In the genomic region with DNA sequence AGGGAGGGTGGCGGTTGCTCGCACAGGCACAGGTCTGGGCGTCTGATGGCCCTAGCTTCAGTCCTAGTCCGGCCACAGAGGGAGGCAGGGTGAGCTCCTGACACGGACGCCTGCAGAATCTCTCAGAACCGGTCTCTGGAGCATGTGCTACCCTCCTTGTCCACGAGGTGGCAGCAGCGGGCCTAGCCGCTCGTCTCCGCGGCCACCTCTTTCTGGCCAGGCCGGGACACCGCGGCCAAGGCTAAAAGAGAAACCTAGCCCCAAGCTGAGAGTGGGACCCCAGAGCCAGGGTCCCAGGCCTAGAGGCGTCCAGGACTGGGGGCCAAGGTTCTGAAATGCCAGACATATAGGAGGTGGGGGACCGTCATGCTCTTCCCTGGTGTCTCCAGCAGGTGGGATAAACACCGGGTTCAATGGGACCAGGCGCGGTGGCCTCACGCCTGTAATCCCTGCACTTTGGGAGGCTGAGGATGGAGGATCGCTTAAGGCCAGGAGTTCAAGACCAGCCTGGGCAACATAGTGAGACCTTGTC, we compare ENCODE assay signal across 1 cellular context.
TF ChIP-seq lines count a peak whose summit lies in the region.

No MANE protein-coding gene starts in this region.

TF ChIP-seq in K562, 482 proteins besides CTCF, POLR2A, EP300 and RAD21 (continued from another document and continues in another):
- TF ChIP-seq, protein P1, sequence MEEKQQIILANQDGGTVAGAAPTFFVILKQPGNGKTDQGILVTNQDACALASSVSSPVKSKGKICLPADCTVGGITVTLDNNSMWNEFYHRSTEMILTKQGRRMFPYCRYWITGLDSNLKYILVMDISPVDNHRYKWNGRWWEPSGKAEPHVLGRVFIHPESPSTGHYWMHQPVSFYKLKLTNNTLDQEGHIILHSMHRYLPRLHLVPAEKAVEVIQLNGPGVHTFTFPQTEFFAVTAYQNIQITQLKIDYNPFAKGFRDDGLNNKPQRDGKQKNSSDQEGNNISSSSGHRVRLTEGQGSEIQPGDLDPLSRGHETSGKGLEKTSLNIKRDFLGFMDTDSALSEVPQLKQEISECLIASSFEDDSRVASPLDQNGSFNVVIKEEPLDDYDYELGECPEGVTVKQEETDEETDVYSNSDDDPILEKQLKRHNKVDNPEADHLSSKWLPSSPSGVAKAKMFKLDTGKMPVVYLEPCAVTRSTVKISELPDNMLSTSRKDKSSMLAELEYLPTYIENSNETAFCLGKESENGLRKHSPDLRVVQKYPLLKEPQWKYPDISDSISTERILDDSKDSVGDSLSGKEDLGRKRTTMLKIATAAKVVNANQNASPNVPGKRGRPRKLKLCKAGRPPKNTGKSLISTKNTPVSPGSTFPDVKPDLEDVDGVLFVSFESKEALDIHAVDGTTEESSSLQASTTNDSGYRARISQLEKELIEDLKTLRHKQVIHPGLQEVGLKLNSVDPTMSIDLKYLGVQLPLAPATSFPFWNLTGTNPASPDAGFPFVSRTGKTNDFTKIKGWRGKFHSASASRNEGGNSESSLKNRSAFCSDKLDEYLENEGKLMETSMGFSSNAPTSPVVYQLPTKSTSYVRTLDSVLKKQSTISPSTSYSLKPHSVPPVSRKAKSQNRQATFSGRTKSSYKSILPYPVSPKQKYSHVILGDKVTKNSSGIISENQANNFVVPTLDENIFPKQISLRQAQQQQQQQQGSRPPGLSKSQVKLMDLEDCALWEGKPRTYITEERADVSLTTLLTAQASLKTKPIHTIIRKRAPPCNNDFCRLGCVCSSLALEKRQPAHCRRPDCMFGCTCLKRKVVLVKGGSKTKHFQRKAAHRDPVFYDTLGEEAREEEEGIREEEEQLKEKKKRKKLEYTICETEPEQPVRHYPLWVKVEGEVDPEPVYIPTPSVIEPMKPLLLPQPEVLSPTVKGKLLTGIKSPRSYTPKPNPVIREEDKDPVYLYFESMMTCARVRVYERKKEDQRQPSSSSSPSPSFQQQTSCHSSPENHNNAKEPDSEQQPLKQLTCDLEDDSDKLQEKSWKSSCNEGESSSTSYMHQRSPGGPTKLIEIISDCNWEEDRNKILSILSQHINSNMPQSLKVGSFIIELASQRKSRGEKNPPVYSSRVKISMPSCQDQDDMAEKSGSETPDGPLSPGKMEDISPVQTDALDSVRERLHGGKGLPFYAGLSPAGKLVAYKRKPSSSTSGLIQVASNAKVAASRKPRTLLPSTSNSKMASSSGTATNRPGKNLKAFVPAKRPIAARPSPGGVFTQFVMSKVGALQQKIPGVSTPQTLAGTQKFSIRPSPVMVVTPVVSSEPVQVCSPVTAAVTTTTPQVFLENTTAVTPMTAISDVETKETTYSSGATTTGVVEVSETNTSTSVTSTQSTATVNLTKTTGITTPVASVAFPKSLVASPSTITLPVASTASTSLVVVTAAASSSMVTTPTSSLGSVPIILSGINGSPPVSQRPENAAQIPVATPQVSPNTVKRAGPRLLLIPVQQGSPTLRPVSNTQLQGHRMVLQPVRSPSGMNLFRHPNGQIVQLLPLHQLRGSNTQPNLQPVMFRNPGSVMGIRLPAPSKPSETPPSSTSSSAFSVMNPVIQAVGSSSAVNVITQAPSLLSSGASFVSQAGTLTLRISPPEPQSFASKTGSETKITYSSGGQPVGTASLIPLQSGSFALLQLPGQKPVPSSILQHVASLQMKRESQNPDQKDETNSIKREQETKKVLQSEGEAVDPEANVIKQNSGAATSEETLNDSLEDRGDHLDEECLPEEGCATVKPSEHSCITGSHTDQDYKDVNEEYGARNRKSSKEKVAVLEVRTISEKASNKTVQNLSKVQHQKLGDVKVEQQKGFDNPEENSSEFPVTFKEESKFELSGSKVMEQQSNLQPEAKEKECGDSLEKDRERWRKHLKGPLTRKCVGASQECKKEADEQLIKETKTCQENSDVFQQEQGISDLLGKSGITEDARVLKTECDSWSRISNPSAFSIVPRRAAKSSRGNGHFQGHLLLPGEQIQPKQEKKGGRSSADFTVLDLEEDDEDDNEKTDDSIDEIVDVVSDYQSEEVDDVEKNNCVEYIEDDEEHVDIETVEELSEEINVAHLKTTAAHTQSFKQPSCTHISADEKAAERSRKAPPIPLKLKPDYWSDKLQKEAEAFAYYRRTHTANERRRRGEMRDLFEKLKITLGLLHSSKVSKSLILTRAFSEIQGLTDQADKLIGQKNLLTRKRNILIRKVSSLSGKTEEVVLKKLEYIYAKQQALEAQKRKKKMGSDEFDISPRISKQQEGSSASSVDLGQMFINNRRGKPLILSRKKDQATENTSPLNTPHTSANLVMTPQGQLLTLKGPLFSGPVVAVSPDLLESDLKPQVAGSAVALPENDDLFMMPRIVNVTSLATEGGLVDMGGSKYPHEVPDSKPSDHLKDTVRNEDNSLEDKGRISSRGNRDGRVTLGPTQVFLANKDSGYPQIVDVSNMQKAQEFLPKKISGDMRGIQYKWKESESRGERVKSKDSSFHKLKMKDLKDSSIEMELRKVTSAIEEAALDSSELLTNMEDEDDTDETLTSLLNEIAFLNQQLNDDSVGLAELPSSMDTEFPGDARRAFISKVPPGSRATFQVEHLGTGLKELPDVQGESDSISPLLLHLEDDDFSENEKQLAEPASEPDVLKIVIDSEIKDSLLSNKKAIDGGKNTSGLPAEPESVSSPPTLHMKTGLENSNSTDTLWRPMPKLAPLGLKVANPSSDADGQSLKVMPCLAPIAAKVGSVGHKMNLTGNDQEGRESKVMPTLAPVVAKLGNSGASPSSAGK (IDR thresholded peaks at IDR 0.05), result no peak
- TF ChIP-seq ZNF197 (CRISPR knock-in tag; IDR thresholded peaks at IDR 0.05; ENCODE audit: low read depth), result no peak
- TF ChIP-seq CXXC5 (CRISPR knock-in tag; IDR thresholded peaks at IDR 0.05), result 0 out of 2 replicates have a peak, but pooled peaks have one; percentile 15
- TF ChIP-seq TGIF2 (CRISPR knock-in tag; IDR thresholded peaks at IDR 0.05), result no peak
- TF ChIP-seq, protein P2, sequence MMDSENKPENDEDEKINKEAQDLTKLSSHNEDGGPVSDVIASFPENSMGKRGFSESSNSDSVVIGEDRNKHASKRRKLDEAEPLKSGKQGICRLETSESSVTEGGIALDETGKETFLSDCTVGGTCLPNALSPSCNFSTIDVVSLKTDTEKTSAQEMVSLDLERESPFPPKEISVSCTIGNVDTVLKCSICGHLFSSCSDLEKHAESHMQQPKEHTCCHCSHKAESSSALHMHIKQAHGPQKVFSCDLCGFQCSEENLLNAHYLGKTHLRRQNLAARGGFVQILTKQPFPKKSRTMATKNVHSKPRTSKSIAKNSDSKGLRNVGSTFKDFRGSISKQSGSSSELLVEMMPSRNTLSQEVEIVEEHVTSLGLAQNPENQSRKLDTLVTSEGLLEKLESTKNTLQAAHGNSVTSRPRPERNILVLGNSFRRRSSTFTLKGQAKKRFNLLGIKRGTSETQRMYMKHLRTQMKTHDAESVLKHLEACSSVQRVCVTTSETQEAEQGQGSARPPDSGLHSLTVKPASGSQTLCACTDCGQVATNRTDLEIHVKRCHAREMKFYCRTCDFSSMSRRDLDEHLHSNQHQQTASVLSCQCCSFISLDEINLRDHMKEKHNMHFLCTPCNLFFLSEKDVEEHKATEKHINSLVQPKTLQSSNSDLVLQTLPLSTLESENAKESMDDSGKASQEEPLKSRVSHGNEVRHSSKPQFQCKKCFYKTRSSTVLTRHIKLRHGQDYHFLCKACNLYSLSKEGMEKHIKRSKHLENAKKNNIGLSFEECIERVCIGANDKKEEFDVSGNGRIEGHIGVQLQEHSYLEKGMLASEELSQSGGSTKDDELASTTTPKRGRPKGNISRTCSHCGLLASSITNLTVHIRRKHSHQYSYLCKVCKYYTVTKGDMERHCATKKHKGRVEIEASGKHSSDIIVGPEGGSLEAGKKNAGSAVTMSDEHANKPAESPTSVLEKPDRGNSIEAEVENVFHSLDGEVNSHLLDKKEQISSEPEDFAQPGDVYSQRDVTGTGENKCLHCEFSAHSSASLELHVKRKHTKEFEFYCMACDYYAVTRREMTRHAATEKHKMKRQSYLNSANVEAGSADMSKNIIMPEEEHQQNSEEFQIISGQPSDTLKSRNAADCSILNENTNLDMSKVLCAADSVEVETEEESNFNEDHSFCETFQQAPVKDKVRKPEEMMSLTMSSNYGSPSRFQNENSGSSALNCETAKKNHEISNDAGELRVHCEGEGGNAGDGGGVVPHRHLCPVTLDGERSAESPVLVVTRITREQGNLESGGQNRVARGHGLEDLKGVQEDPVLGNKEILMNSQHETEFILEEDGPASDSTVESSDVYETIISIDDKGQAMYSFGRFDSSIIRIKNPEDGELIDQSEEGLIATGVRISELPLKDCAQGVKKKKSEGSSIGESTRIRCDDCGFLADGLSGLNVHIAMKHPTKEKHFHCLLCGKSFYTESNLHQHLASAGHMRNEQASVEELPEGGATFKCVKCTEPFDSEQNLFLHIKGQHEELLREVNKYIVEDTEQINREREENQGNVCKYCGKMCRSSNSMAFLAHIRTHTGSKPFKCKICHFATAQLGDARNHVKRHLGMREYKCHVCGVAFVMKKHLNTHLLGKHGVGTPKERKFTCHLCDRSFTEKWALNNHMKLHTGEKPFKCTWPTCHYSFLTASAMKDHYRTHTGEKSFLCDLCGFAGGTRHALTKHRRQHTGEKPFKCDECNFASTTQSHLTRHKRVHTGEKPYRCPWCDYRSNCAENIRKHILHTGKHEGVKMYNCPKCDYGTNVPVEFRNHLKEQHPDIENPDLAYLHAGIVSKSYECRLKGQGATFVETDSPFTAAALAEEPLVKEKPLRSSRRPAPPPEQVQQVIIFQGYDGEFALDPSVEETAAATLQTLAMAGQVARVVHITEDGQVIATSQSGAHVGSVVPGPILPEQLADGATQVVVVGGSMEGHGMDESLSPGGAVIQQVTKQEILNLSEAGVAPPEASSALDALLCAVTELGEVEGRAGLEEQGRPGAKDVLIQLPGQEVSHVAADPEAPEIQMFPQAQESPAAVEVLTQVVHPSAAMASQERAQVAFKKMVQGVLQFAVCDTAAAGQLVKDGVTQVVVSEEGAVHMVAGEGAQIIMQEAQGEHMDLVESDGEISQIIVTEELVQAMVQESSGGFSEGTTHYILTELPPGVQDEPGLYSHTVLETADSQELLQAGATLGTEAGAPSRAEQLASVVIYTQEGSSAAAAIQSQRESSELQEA (IDR thresholded peaks at IDR 0.05; ENCODE audit: low read depth), result no peak
- TF ChIP-seq NR1H2 (CRISPR knock-in tag; IDR thresholded peaks at IDR 0.05), result no peak
- TF ChIP-seq ZNF143 (CRISPR knock-in tag; IDR thresholded peaks at IDR 0.05), result no peak
- TF ChIP-seq ZNF324 (CRISPR knock-in tag; IDR thresholded peaks at IDR 0.05), result no peak
- no peak for TF ChIP-seq HOXB6 (CRISPR knock-in tag; IDR thresholded peaks at IDR 0.05; ENCODE audit: borderline replicate concordance)
- no peak for TF ChIP-seq DDX20 (tag; IDR thresholded peaks at IDR 0.05; ENCODE audit: low read depth)
- TF ChIP-seq, protein P3, sequence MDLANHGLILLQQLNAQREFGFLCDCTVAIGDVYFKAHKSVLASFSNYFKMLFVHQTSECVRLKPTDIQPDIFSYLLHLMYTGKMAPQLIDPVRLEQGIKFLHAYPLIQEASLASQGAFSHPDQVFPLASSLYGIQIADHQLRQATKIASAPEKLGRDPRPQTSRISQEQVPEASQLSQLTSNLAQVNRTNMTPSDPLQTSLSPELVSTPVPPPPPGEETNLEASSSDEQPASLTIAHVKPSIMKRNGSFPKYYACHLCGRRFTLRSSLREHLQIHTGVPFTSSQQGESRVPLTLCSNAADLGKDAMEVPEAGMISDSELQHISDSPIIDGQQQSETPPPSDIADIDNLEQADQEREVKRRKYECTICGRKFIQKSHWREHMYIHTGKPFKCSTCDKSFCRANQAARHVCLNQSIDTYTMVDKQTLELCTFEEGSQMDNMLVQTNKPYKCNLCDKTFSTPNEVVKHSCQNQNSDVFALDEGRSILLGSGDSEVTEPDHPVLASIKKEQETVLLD (IDR thresholded peaks at IDR 0.05), result no peak
- TF ChIP-seq SMAD2 (IDR thresholded peaks at IDR 0.05; ENCODE audit: low read depth, low read length), result no peak
- no peak for TF ChIP-seq FOXJ2 (tag; IDR thresholded peaks at IDR 0.05)
- TF ChIP-seq KLF6 (CRISPR knock-in tag; IDR thresholded peaks at IDR 0.05; ENCODE audit: borderline replicate concordance), result no peak
- TF ChIP-seq, protein P4, sequence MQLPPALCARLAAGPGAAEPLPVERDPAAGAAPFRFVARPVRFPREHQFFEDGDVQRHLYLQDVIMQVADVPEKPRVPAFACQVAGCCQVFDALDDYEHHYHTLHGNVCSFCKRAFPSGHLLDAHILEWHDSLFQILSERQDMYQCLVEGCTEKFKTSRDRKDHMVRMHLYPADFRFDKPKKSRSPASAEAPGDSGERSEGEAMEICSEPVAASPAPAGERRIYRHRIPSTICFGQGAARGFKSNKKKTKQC (CRISPR knock-in tag; IDR thresholded peaks at IDR 0.05), result no peak
- peak; percentile 41 for TF ChIP-seq PHF20 (IDR thresholded peaks at IDR 0.05; ENCODE audit: partially characterized antibody)
- TF ChIP-seq LCOR (CRISPR knock-in tag; IDR thresholded peaks at IDR 0.05), result no peak
- no peak for TF ChIP-seq ZNF699 (CRISPR knock-in tag; IDR thresholded peaks at IDR 0.05; ENCODE audit: insufficient replicate concordance)
- TF ChIP-seq ZNF76 (CRISPR knock-in tag; IDR thresholded peaks at IDR 0.05; ENCODE audit: borderline replicate concordance), result no peak
- no peak for TF ChIP-seq BRF1 (IDR thresholded peaks at IDR 0.05; ENCODE audit: borderline replicate concordance, extremely low read depth, insufficient read length)
- TF ChIP-seq, protein P5, sequence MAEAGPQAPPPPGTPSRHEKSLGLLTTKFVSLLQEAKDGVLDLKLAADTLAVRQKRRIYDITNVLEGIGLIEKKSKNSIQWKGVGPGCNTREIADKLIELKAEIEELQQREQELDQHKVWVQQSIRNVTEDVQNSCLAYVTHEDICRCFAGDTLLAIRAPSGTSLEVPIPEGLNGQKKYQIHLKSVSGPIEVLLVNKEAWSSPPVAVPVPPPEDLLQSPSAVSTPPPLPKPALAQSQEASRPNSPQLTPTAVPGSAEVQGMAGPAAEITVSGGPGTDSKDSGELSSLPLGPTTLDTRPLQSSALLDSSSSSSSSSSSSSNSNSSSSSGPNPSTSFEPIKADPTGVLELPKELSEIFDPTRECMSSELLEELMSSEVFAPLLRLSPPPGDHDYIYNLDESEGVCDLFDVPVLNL (CRISPR knock-in tag; IDR thresholded peaks at IDR 0.05; ENCODE audit: low read depth), result no peak
- no peak for TF ChIP-seq FIP1L1 (IDR thresholded peaks at IDR 0.05; ENCODE audit: low read depth, low read length, poor library complexity, severe bottlenecking)
- TF ChIP-seq HNRNPLL (IDR thresholded peaks at IDR 0.05; ENCODE audit: low read depth, low read length, poor library complexity, severe bottlenecking), result no peak
- no peak for TF ChIP-seq NONO (IDR thresholded peaks at IDR 0.05; ENCODE audit: low read depth in 2 of 2, low read length in 1 of 2)
- peak in 1 of 3 experiments; percentile 4 for TF ChIP-seq YY1 (IDR thresholded peaks at IDR 0.05; ENCODE audit: borderline replicate concordance in 1 of 3, control insufficient read depth in 1 of 3, extremely low read depth in 1 of 3, insufficient read depth in 3 of 3, insufficient read length in 1 of 3, insufficient replicate concordance in 2 of 3, low read depth in 1 of 3, low read length in 2 of 3)
- peak in 1 of 2 experiments; percentile 59; a peak in 2 of 4 replicates for TF ChIP-seq KDM1A (IDR thresholded peaks at IDR 0.05)
- TF ChIP-seq FOXK2 (conservative IDR thresholded peaks at IDR 0.05 in 1 of 2, IDR thresholded peaks at IDR 0.05 in 1 of 2; ENCODE audit: low read depth in 2 of 2), result no peak
- no peak for TF ChIP-seq NR3C1 (CRISPR knock-in tag; IDR thresholded peaks at IDR 0.05)
- no peak for TF ChIP-seq ZNF830 (CRISPR knock-in tag; IDR thresholded peaks at IDR 0.05)
- TF ChIP-seq ZNF507 (tag; conservative IDR thresholded peaks at IDR 0.05), result no peak
- TF ChIP-seq NCOR1 (IDR thresholded peaks at IDR 0.05), result no peak
- peak; percentile 46; the same call in 1 of the 2 replicates for TF ChIP-seq SP1 (CRISPR knock-in tag; IDR thresholded peaks at IDR 0.05)
- peak; percentile 50 for TF ChIP-seq L3MBTL2 (IDR thresholded peaks at IDR 0.05)
- peak; percentile 15; the same call in 1 of the 2 replicates for TF ChIP-seq ZFX (CRISPR knock-in tag; IDR thresholded peaks at IDR 0.05)
- TF ChIP-seq GABPA (tag; conservative IDR thresholded peaks at IDR 0.05; ENCODE audit: low read depth), result no peak
- TF ChIP-seq NR2F6 (CRISPR knock-in tag; IDR thresholded peaks at IDR 0.05), result no peak
- TF ChIP-seq CREB1 (IDR thresholded peaks at IDR 0.05), result no peak
- no peak for TF ChIP-seq CREB1 (CRISPR knock-in tag; IDR thresholded peaks at IDR 0.05)
- TF ChIP-seq HDAC3 (IDR thresholded peaks at IDR 0.05; ENCODE audit: borderline replicate concordance, partially characterized antibody), result no peak
